Comparison of ENCODE assay signal across 18 cellular contexts in the genomic region with DNA sequence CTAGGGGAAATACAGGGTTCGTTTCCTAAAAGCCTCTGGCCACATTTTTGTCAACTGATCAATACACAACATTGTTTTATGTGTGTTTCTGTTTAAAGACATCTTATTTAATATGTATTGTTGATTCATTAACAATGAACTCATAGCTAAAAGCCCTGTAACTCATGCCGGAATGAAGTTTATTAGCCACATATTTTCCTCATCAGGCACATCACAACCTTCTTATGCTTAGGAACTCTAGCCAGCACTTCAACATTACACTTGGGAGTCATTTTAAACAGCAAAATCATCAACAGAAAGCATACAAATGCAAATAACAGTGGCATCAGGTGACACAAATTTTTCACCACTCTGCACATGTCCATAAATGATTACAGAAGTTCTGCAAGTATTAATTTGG. TPM values are rescaled to one million over a fixed set of nuclear protein-coding genes. Genes with fewer than 3 reads are reported as not detected.
A peak's percentile ranks its signal among the peaks of the same experiment; 100 is the strongest.
DNase-seq lines count a peak whose midpoint lies in the region; ATAC-seq, FAIRE-seq and TF ChIP-seq lines count a peak whose summit lies in the region.
"Had no signal": no experiment of that assay in that cellular context is flagged by ENCODE, and none has a peak within 500 bp of the region (broad histone marks: within the 10 kb centered on the region; RNA-seq: fewer than 3 reads in every experiment).

No MANE protein-coding gene starts in this region.

- peaks cover 93% of the 10 kb centered on the region for H3K4me1 ChIP-seq in osteoblast (ENCODE audit: insufficient read depth, low read length)
- H3K4me1 ChIP-seq: BLaER1 treated with 17β-estradiol and CSF1 and Interleukin-3, amounts not matched to agents 10 nM and 100 nM had no signal

- no peak overlapping the region for H2AFZ ChIP-seq in osteoblast (ENCODE audit: low read length)

- no peaks in the 10 kb centered on the region for H3K27me3 ChIP-seq in osteoblast (ENCODE audit: insufficient read depth, low read length)
- H3K27me3 ChIP-seq: BLaER1 treated with 17β-estradiol and CSF1 and Interleukin-3, amounts not matched to agents 10 nM and 100 nM had no signal

- DNase-seq in AG10803 (ENCODE audit: low read depth) (peak; percentile 46), HTR-8/SVneo (ENCODE audit: insufficient read length, low spot score) (no peak), osteoblast (ENCODE audit: insufficient read length, low spot score, missing footprints) (no peak), GM12892 (ENCODE audit: insufficient read length) (no peak)
- DNase-seq: CD4-positive, CD25-positive, alpha-beta regulatory T cell; DMS53; EL; GOT3; H9; KG1 had no signal

- peak overlapping the region; percentile 14 for H3K4me2 ChIP-seq in osteoblast (ENCODE audit: insufficient read depth, low read length)
- H3K4me2 ChIP-seq: A549; BLaER1 treated with 17β-estradiol and CSF1 and Interleukin-3, amounts not matched to agents 10 nM and 100 nM had no signal

- FAIRE-seq in A204.1 (lab: Jason Lieb, UNC) (peak; percentile 25), HTR-8/SVneo (lab: Jason Lieb, UNC) (peak; percentile 31), GM12892 (lab: Jason Lieb, UNC) (no peak)
- FAIRE-seq: A549, G401.6, GM12891 had no signal

- H4K20me1 ChIP-seq in osteoblast (ENCODE audit: insufficient read depth, low read length), result peaks cover 43% of the 10 kb centered on the region
- H4K20me1 ChIP-seq: BLaER1 treated with 17β-estradiol and CSF1 and Interleukin-3, amounts not matched to agents 10 nM and 100 nM had no signal

- peaks cover 93% of the 10 kb centered on the region for H3K36me3 ChIP-seq in osteoblast (ENCODE audit: insufficient read depth, low read length)
- H3K36me3 ChIP-seq: BLaER1 treated with 17β-estradiol and CSF1 and Interleukin-3, amounts not matched to agents 10 nM and 100 nM had no signal

- peak overlapping the region; percentile 24 for H3K27ac ChIP-seq in osteoblast (ENCODE audit: low read depth, low read length)
- H3K27ac ChIP-seq: A549; BLaER1 treated with 17β-estradiol and CSF1 and Interleukin-3, amounts not matched to agents 10 nM and 100 nM had no signal

- H3K9me3 ChIP-seq in osteoblast (ENCODE audit: low read depth, low read length), result no peaks in the 10 kb centered on the region
- H3K9me3 ChIP-seq: A549; BLaER1 treated with 17β-estradiol and CSF1 and Interleukin-3, amounts not matched to agents 10 nM and 100 nM had no signal

- peaks cover 98% of the 10 kb centered on the region for H3K79me2 ChIP-seq in osteoblast (ENCODE audit: insufficient read depth, low read length)

- no peak overlapping the region for H3K4me3 ChIP-seq in AG10803 (ENCODE audit: low read length)
- no peak overlapping the region for H3K4me3 ChIP-seq in osteoblast (ENCODE audit: insufficient read depth, low read length)
- H3K4me3 ChIP-seq: A549; BLaER1 treated with 17β-estradiol and CSF1 and Interleukin-3, amounts not matched to agents 10 nM and 100 nM had no signal

- no peak for TF ChIP-seq POLR2A in GM12892 (IDR thresholded peaks at IDR 0.05; ENCODE audit: low read depth, low read length)

- ATAC-seq in HG02938 (IDR thresholded peaks at IDR 0.05; ENCODE audit: unreplicated experiment) (no peak), HG03521 (IDR thresholded peaks at IDR 0.05; ENCODE audit: unreplicated experiment) (no peak)
- ATAC-seq: A549 had no signal

- TF ChIP-seq CTCF in AG10803 (conservative IDR thresholded peaks at IDR 0.05; ENCODE audit: low read length), result no peak
- TF ChIP-seq CTCF in osteoblast (IDR thresholded peaks at IDR 0.05; ENCODE audit: extremely low read depth, low read depth, low read length), result no peak

RNA-seq across cellular contexts. Expression of gene BLID, which starts 15.1 kb away (rescaled TPM):
- total RNA-seq in osteoblast, result 18.1 and 20.0 TPM in 2 replicates
- not detected for polyA plus RNA-seq in GM12892 (2012; ENCODE audit: missing spikeins)
- total RNA-seq: CD4-positive, CD25-positive, alpha-beta regulatory T cell; H9 had no signal
- polyA plus RNA-seq: CD4-positive, CD25-positive, alpha-beta regulatory T cell; IgD-negative memory B cell had no signal
